ENCODE assay signal across 8 cellular contexts in genomic region chr11:85663080-85663729, GRCh38.
DNase-seq lines count a peak whose midpoint lies in the region; ATAC-seq and TF ChIP-seq lines count a peak whose summit lies in the region.

No MANE protein-coding gene starts in this region.

- H3K4me1 ChIP-seq in duodenal mucosa (ENCODE audit: control insufficient read depth in 1 of 2, insufficient read depth in 2 of 2, low read length in 2 of 2), result peaks cover 33 to 44% of the 10 kb centered on the region in 2 donors

- peak overlapping the region; percentile 95 to 99 (median 98) for H3K27ac Mint-ChIP-seq in nephron

- DNase-seq in NCI-H2171 (lab: John Stamatoyannopoulos, UW), result peak; percentile 30
- DNase-seq in SHP77 (lab: John Stamatoyannopoulos, UW), result no peak
- DNase-seq in NCI-H2081 treated with DMSO at 0.1 percent for 48 hours (lab: John Stamatoyannopoulos, UW), result no peak

- ATAC-seq in GM18870 (IDR thresholded peaks at IDR 0.05; ENCODE audit: unreplicated experiment) (no peak), HG03039 (IDR thresholded peaks at IDR 0.05; ENCODE audit: unreplicated experiment) (no peak)

- H3K27me3 ChIP-seq in duodenal mucosa (ENCODE audit: control insufficient read depth in 1 of 2, insufficient read depth in 2 of 2, low read length in 2 of 2), result no peaks in the 10 kb centered on the region

- H3K9ac ChIP-seq in duodenal mucosa (ENCODE audit: low read depth in 1 of 2, low read length in 2 of 2), result peak overlapping the region; percentile 88 to 96

- H3K4me1 Mint-ChIP-seq in nephron, result peaks cover 45% of the 10 kb centered on the region

- H3K36me3 ChIP-seq in duodenal mucosa (ENCODE audit: control insufficient read depth in 1 of 2, insufficient read depth in 2 of 2, low read length in 2 of 2), result peaks cover 16% of the 10 kb centered on the region in 2 donors

- H3K27ac ChIP-seq in duodenal mucosa (ENCODE audit: low read depth, low read length), result no peak overlapping the region

- peak overlapping the region; percentile 88 for H3K4me3 ChIP-seq in GM08714 (ENCODE audit: low read length)
- H3K4me3 ChIP-seq in duodenal mucosa (ENCODE audit: low read depth in 1 of 2, low read length in 2 of 2), result peak overlapping the region; percentile 86 to 96

- TF ChIP-seq CTCF in nephron (IDR thresholded peaks at IDR 0.05; ENCODE audit: unreplicated experiment in 3 of 3), result no peak

- peaks cover 49% of the 10 kb centered on the region for H3K36me3 Mint-ChIP-seq in nephron (ENCODE audit: low read depth)

- H3K4me3 Mint-ChIP-seq in nephron, result peak overlapping the region; percentile 95 to 100 (median 99)

- H3K9me3 Mint-ChIP-seq in nephron, result no peaks in the 10 kb centered on the region

- H3K27me3 Mint-ChIP-seq in nephron (ENCODE audit: low read depth), result no peaks in the 10 kb centered on the region

- H3K9me3 ChIP-seq in duodenal mucosa (ENCODE audit: control insufficient read depth in 1 of 2, low read length in 2 of 2), result no peaks in the 10 kb centered on the region
